In the genomic region with DNA sequence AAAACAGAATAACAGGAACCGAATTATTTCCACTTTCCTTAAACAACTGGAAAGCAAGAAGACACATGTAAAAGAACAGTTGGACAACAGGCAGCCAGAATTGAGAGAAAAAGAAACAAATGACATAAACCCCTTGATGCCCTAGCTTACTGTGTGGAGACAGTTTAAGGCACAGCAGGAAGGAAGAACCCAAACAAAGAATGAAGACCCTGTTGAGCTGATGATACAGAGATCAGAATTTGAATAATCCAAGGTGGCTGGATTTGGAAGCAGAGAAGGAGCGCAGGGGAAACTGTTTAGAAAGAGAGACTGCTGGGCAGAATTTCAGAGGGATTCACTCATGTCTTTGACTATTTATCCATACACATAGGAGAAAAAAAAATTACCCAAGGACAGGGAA, we compare ENCODE assay signal across 20 cellular contexts.
"Had no signal": no experiment of that assay in that cellular context is flagged by ENCODE, and none has a peak within 500 bp of the region (broad histone marks: within the 10 kb centered on the region; RNA-seq: fewer than 3 reads in every experiment).

No MANE protein-coding gene starts in this region.

- H3K4me3 ChIP-seq: lung, mucosa of descending colon, testis had no signal

- DNase-seq: activated CD4-positive, alpha-beta T cell treated with anti-CD3 and anti-CD28 coated beads, Interleukin-2, amount 50 U/mL, for 48 hours; activated CD4-positive, CD25-positive, alpha-beta regulatory T cell treated with anti-CD3 and anti-CD28 coated beads, Interleukin-2, amount 50 U/mL, for 72 hours; activated CD8-positive, alpha-beta memory T cell treated with anti-CD3 and anti-CD28 coated beads, Interleukin-2, amount 10 ng/mL, durations not matched to agents 7 days and 5 days; activated gamma-delta T cell; activated T-cell treated with anti-CD3 and anti-CD28 coated beads, Interleukin-2, amount 50 U/mL, for 4 hours; amygdala; brain microvascular endothelial cell; cerebellar nuclear complex; hippocampal formation; left colon; mucosa of descending colon; naive thymus-derived CD8-positive, alpha-beta T cell; occipital lobe; stimulated activated CD4-positive, alpha-beta T cell treated with anti-CD3 and anti-CD28 coated beads, Interleukin-4, amount 100 ng/mL, for 1 hour; stimulated activated CD8-positive, alpha-beta memory T cell treated with anti-CD3 and anti-CD28 coated beads, Interleukin-4, amount 100 ng/mL, for 48 hours; testis had no signal

- H3K27me3 ChIP-seq: brain microvascular endothelial cell, testis had no signal

- H3K9me3 ChIP-seq: mucosa of descending colon, testis had no signal

- ATAC-seq: activated CD8-positive, alpha-beta memory T cell treated with anti-CD3 and anti-CD28 coated beads, Interleukin-2, amount 10 ng/mL, durations not matched to agents 7 days and 5 days; activated T-cell treated with anti-CD3 and anti-CD28 coated beads, Interleukin-2, amount 50 U/mL, for 4 hours; left colon; mucosa of descending colon; naive thymus-derived CD8-positive, alpha-beta T cell had no signal

- H3K27ac Mint-ChIP-seq: activated CD8-positive, alpha-beta memory T cell treated with anti-CD3 and anti-CD28 coated beads, Interleukin-2, amount 10 ng/mL, durations not matched to agents 7 days and 5 days; activated naive CD8-positive, alpha-beta T cell; naive thymus-derived CD8-positive, alpha-beta T cell; stimulated activated naive CD8-positive, alpha-beta T cell treated with anti-CD3 and anti-CD28 coated beads, Interleukin-15, Interleukin-2, amounts not matched to agents 100 ng/mL and 50 ng/mL, for 24 hours; T-helper 2 cell treated with Interferon-gamma antibody and Interleukin-4, amounts not matched to agents 5 μg/mL and 100 μg/mL, for 36 hours had no signal

- H3K27ac ChIP-seq: brain microvascular endothelial cell, testis had no signal

- H3K9me3 Mint-ChIP-seq: stimulated activated naive CD8-positive, alpha-beta T cell treated with anti-CD3 and anti-CD28 coated beads, Interleukin-15, Interleukin-2, amounts not matched to agents 100 ng/mL and 50 ng/mL, for 24 hours had no signal

- H3K4me1 ChIP-seq: testis had no signal

- H3K4me3 Mint-ChIP-seq: activated CD8-positive, alpha-beta memory T cell treated with anti-CD3 and anti-CD28 coated beads, Interleukin-2, amount 10 ng/mL, durations not matched to agents 7 days and 5 days; activated naive CD8-positive, alpha-beta T cell; activated T-cell treated with anti-CD3 and anti-CD28 coated beads, Interleukin-2, amount 50 U/mL, for 4 hours; stimulated activated naive CD8-positive, alpha-beta T cell treated with anti-CD3 and anti-CD28 coated beads, Interleukin-15, Interleukin-2, amounts not matched to agents 100 ng/mL and 50 ng/mL, for 24 hours; T-helper 2 cell treated with Interferon-gamma antibody and Interleukin-4, amounts not matched to agents 5 μg/mL and 100 μg/mL, for 36 hours had no signal

- H3K36me3 ChIP-seq: brain microvascular endothelial cell had no signal

- H3K27me3 Mint-ChIP-seq: activated CD8-positive, alpha-beta memory T cell treated with anti-CD3 and anti-CD28 coated beads, Interleukin-2, amount 10 ng/mL, durations not matched to agents 7 days and 5 days; activated naive CD8-positive, alpha-beta T cell; naive thymus-derived CD8-positive, alpha-beta T cell; stimulated activated naive CD8-positive, alpha-beta T cell treated with anti-CD3 and anti-CD28 coated beads, Interleukin-15, Interleukin-2, amounts not matched to agents 100 ng/mL and 50 ng/mL, for 24 hours had no signal
